In genomic region chr1:240691521-240692338, GRCh38 we compare ENCODE assay signal across 8 cellular contexts.
DNase-seq lines count a peak whose midpoint lies in the region; ATAC-seq and TF ChIP-seq lines count a peak whose summit lies in the region.

No MANE protein-coding gene starts in this region.

- H3K4me3 ChIP-seq in mesendoderm (ENCODE audit: low read length): no peak overlapping the region
- no peak overlapping the region for H3K4me3 ChIP-seq in CD8-positive, alpha-beta T cell (ENCODE audit: low read depth, low read length)

- no peak overlapping the region for H2BK5ac ChIP-seq in mesendoderm (ENCODE audit: low read length)

- no peak overlapping the region for H3K18ac ChIP-seq in mesendoderm (ENCODE audit: low read length)

- no peaks in the 10 kb centered on the region for H3K9me3 Mint-ChIP-seq in CD8-positive, alpha-beta T cell

- no peak overlapping the region for H2BK120ac ChIP-seq in mesendoderm (ENCODE audit: low read depth, low read length)

- no peaks in the 10 kb centered on the region for H3K27me3 ChIP-seq in mesendoderm (ENCODE audit: insufficient read depth, low read length, poor library complexity)
- H3K27me3 ChIP-seq in CD8-positive, alpha-beta T cell (ENCODE audit: insufficient read depth, low read length): no peaks in the 10 kb centered on the region

- no peaks in the 10 kb centered on the region for H3K36me3 Mint-ChIP-seq in CD8-positive, alpha-beta T cell

- no peaks in the 10 kb centered on the region for H3K4me1 ChIP-seq in mesendoderm (ENCODE audit: control insufficient read depth, low read depth, low read length)
- no peaks in the 10 kb centered on the region for H3K4me1 ChIP-seq in CD8-positive, alpha-beta T cell (ENCODE audit: insufficient read depth, low read length)

- no peaks in the 10 kb centered on the region for H3K27me3 Mint-ChIP-seq in CD8-positive, alpha-beta T cell (ENCODE audit: low read depth)

- no peak overlapping the region for H3K27ac Mint-ChIP-seq in CD8-positive, alpha-beta T cell

- CTCF ChIA-PET in CD8-positive, alpha-beta T cell (lab: Charles Lee): interaction anchor here (1.0 to 1.6 kb wide), 2 partner anchors 9 to 235 kb away, joined by 3 read pairs; no protein-coding TSS in a partner anchor

- no peak overlapping the region for H4K5ac ChIP-seq in mesendoderm (ENCODE audit: low read length)

- no peak overlapping the region for H3K27ac ChIP-seq in mesendoderm (ENCODE audit: low read depth, low read length)
- H3K27ac ChIP-seq in CD8-positive, alpha-beta T cell (ENCODE audit: low read depth, low read length): no peak overlapping the region

- DNase-seq in activated effector memory CD4-positive, alpha-beta T cell treated with Interleukin-2 at 50 U/mL for 16 hours: peak; percentile 9
- no peak for DNase-seq in activated effector memory CD4-positive, alpha-beta T cell treated with anti-CD3 and anti-CD28 coated beads, Interleukin-2, amount 50 U/mL, for 16 hours
- DNase-seq in NCI-H345 treated with DMSO at 0.1 percent for 48 hours (lab: John Stamatoyannopoulos, UW; ENCODE audit: unreplicated experiment) (peak; percentile 6), mesendoderm (peak; percentile 80)
- peak; percentile 12 for DNase-seq in central memory CD4-positive, alpha-beta T cell
- no peak for DNase-seq in CD8-positive, alpha-beta T cell

- H2AK5ac ChIP-seq in mesendoderm (ENCODE audit: low read length): no peak overlapping the region

- no peak overlapping the region for H2BK15ac ChIP-seq in mesendoderm (replicated peaks; ENCODE audit: low read depth)

- POLR2A ChIA-PET in CD8-positive, alpha-beta T cell (lab: Charles Lee): no interaction called here

- no peaks in the 10 kb centered on the region for H3K36me3 ChIP-seq in mesendoderm (ENCODE audit: control insufficient read depth, insufficient read depth, low read length)
- H3K36me3 ChIP-seq in CD8-positive, alpha-beta T cell (ENCODE audit: insufficient read depth, low read length): no peaks in the 10 kb centered on the region

- intact Hi-C loops in CD8-positive, alpha-beta T cell (cut with DNase I, micrococcal nuclease): loop anchor here (10.0 kb wide), 1 partner anchor 237 kb away; no protein-coding TSS in a partner anchor

- H3K4me1 Mint-ChIP-seq in CD8-positive, alpha-beta T cell (ENCODE audit: low read depth): peaks cover 5% of the 10 kb centered on the region

- no peak overlapping the region for H3K9ac ChIP-seq in mesendoderm (ENCODE audit: low read length)

- TF ChIP-seq CTCF in CD8-positive, alpha-beta T cell (IDR thresholded peaks at IDR 0.05): no peak

- no peaks in the 10 kb centered on the region for H3K79me1 ChIP-seq in mesendoderm (ENCODE audit: low read length)

- H3K79me2 ChIP-seq in mesendoderm (ENCODE audit: control insufficient read depth, insufficient read depth, low read length): no peaks in the 10 kb centered on the region

- H4K8ac ChIP-seq in mesendoderm (ENCODE audit: low read depth, low read length): no peak overlapping the region

- H3K4ac ChIP-seq in mesendoderm (ENCODE audit: low read depth, low read length): no peak overlapping the region

- no CpG with 5 or more reads among the region's 11 CpGs for WGBS in mesendoderm (ENCODE audit: extremely low coverage, insufficient coverage, low lambda C conversion rate)

- H3K56ac ChIP-seq in mesendoderm (ENCODE audit: low read length): no peak overlapping the region

- H3K9me3 ChIP-seq in CD8-positive, alpha-beta T cell (ENCODE audit: low read length): no peaks in the 10 kb centered on the region

- ATAC-seq in HG02798 (IDR thresholded peaks at IDR 0.05; ENCODE audit: poor library complexity, unreplicated experiment) (no peak), HG03378 (IDR thresholded peaks at IDR 0.05; ENCODE audit: unreplicated experiment) (no peak)
- no peak for ATAC-seq in CD8-positive, alpha-beta T cell

- H3K23ac ChIP-seq in mesendoderm (ENCODE audit: low read length): no peak overlapping the region

- H3K4me2 ChIP-seq in mesendoderm (ENCODE audit: low read length): no peak overlapping the region

- no peak overlapping the region for H3K4me3 Mint-ChIP-seq in CD8-positive, alpha-beta T cell

Comparison
In these comparisons a context has a peak if more than half of its experiments do, and no peak if none do; other contexts are left out.
1. DNase-seq: peak in activated effector memory CD4-positive, alpha-beta T cell treated with Interleukin-2 at 50 U/mL for 16 hours (single experiment), NCI-H345 treated with DMSO at 0.1 percent for 48 hours (single experiment), central memory CD4-positive, alpha-beta T cell (single experiment) and mesendoderm (single experiment); none in activated effector memory CD4-positive, alpha-beta T cell treated with anti-CD3 and anti-CD28 coated beads, Interleukin-2, amount 50 U/mL, for 16 hours (single experiment) and CD8-positive, alpha-beta T cell (0 of 7).